22 cellular contexts compared by ENCODE assay signal in genomic region chr12:51098611-51099010, GRCh38. TPM values are rescaled to one million over a fixed set of nuclear protein-coding genes. Genes with fewer than 3 reads are reported as not detected.
A peak's percentile ranks its signal among the peaks of the same experiment; 100 is the strongest.
DNase-seq lines count a peak whose midpoint lies in the region; FAIRE-seq and TF ChIP-seq lines count a peak whose summit lies in the region.
"Had no signal": no experiment of that assay in that cellular context is flagged by ENCODE, and none has a peak within 500 bp of the region (broad histone marks: within the 10 kb centered on the region; RNA-seq: fewer than 3 reads in every experiment).

No MANE protein-coding gene starts in this region.

- TF ChIP-seq POLR2A in H54 (IDR thresholded peaks at IDR 0.05; ENCODE audit: low read depth, low read length), result no peak

- no peaks in the 10 kb centered on the region for H3K27me3 ChIP-seq in bronchial epithelial cell (ENCODE audit: control insufficient read depth, insufficient read depth, low read length)
- H3K27me3 ChIP-seq: BE2C had no signal

- FAIRE-seq in H54 (lab: Jason Lieb, UNC) (peak; percentile 58), bronchial epithelial cell (lab: Jason Lieb, UNC) (no peak)
- FAIRE-seq: A549, GM12891, HTR-8/SVneo had no signal

- DNase-seq in EL (peak; percentile 7), H54 (ENCODE audit: insufficient read length, low spot score) (no peak), bronchial epithelial cell (ENCODE audit: low read depth) (peak; percentile 28), skeletal muscle cell (ENCODE audit: low read depth) (peak; percentile 45), hypothalamus (lab: John Stamatoyannopoulos, UW) (no peak), occipital lobe (lab: John Stamatoyannopoulos, UW) (no peak), NCI-H345 (lab: John Stamatoyannopoulos, UW) (no peak), SK-N-DZ (ENCODE audit: low spot score) (no peak)
- DNase-seq: BE2C; DMS79; NCI-H1105; NCI-H146; NCI-H2029; NCI-H2227 treated with DMSO at 0.1 percent for 48 hours; NCI-H524; NCI-H774; NK-92 treated with Interleukin-12 subunit alpha and Interleukin-12 subunit beta, amount 100 ng/mL, for 24 hours; SIG-M5 had no signal

- no peak for TF ChIP-seq CTCF in bronchial epithelial cell (IDR thresholded peaks at IDR 0.05; ENCODE audit: insufficient read depth, low read length, severe bottlenecking)

- H3K4me3 ChIP-seq in bronchial epithelial cell (ENCODE audit: low read depth, low read length), result no peak overlapping the region
- H3K4me3 ChIP-seq in skeletal muscle cell (ENCODE audit: low read depth, low read length), result no peak overlapping the region
- H3K4me3 ChIP-seq: A549, GM23338 had no signal

- H3K36me3 ChIP-seq in bronchial epithelial cell (ENCODE audit: control insufficient read depth, insufficient read depth, low read length), result peaks cover 16% of the 10 kb centered on the region

RNA-seq across cellular contexts. Expression of gene CSRNP2, which starts 15.2 kb away (rescaled TPM):
- total RNA-seq in bronchial epithelial cell (14.5 and 19.2 TPM in 2 replicates), occipital lobe (69.6 TPM)
- 23.6 and 26.0 TPM in 2 replicates for polyA plus RNA-seq in SK-N-DZ (2014; cell fraction: cytosol; rRNA removed)
- 25.8 and 36.6 TPM in 2 replicates for polyA plus RNA-seq in SK-N-DZ (2014; cell fraction: nucleus; rRNA removed)

RNA-seq across cellular contexts. Expression of gene LETMD1, which starts 50.5 kb away (rescaled TPM):
- total RNA-seq in bronchial epithelial cell (41.2 and 67.9 TPM in 2 replicates), occipital lobe (56.8 TPM)
- polyA plus RNA-seq in SK-N-DZ (2014; cell fraction: cytosol; rRNA removed), result 125 and 128 TPM in 2 replicates
- 110 and 115 TPM in 2 replicates for polyA plus RNA-seq in SK-N-DZ (2014; cell fraction: nucleus; rRNA removed)

Comparison
In these comparisons a context has a peak if more than half of its experiments do, and no peak if none do; other contexts are left out.
1. DNase-seq: peak in EL (single experiment), bronchial epithelial cell (single experiment) and skeletal muscle cell (single experiment); none in H54 (single experiment), hypothalamus (0 of 51), occipital lobe (single experiment), NCI-H345 (single experiment) and SK-N-DZ (single experiment).